Comparison of ENCODE assay signal across 16 cellular contexts in genomic region chr13:24253520-24254150, GRCh38. TPM values are rescaled to one million over a fixed set of nuclear protein-coding genes. Genes with fewer than 3 reads are reported as not detected.
DNase-seq lines count a peak whose midpoint lies in the region; ATAC-seq, FAIRE-seq and TF ChIP-seq lines count a peak whose summit lies in the region.
"Had no signal": no experiment of that assay in that cellular context is flagged by ENCODE, and none has a peak within 500 bp of the region (broad histone marks: within the 10 kb centered on the region; RNA-seq: fewer than 3 reads in every experiment).

No MANE protein-coding gene starts in this region.

- no peak for TF ChIP-seq RAD21 in GM12878 (IDR thresholded peaks at IDR 0.05; ENCODE audit: insufficient read depth, low read depth, low read length)

- peaks cover 71% of the 10 kb centered on the region for H3K36me3 Mint-ChIP-seq in CD4-positive, alpha-beta T cell (ENCODE audit: low read depth)

- no peak overlapping the region for H3K4me3 ChIP-seq in GM12878
- H3K4me3 ChIP-seq in neutrophil (ENCODE audit: low read depth in 1 of 2, low read length in 1 of 2) = peak overlapping the region; percentile 49 to 53
- H3K4me3 ChIP-seq: hepatocyte, pancreas, SJSA1 had no signal

- H3K4me2 ChIP-seq in GM12878 (ENCODE audit: control insufficient read depth, insufficient read depth) = no peak overlapping the region
- H3K4me2 ChIP-seq: hepatocyte had no signal

- no peaks in the 10 kb centered on the region for H3K9me3 ChIP-seq in CD4-positive, alpha-beta T cell (ENCODE audit: control insufficient read depth, low read length)
- H3K9me3 ChIP-seq in GM12878 (replicated peaks; ENCODE audit: control insufficient read depth, insufficient read depth, low read length) (no peaks in the 10 kb centered on the region), neutrophil (no peaks in the 10 kb centered on the region)
- H3K9me3 ChIP-seq: pancreas, SJSA1 had no signal

- no peak overlapping the region for H3K9ac ChIP-seq in GM12878 (ENCODE audit: control insufficient read depth, insufficient read depth, low read length)

- POLR2A ChIA-PET in CD4-positive, alpha-beta T cell (lab: Charles Lee) = interaction anchor here (0.6 to 15.3 kb wide), 7 partner anchors 8 to 932 kb away, joined by 3 to 596 read pairs (median 4); no protein-coding TSS in a partner anchor
- POLR2A ChIA-PET in GM12878 (lab: Charles Lee) = interaction anchor here (0.6 kb wide), 1 partner anchor 16 kb away, joined by 3 read pairs; no protein-coding TSS in a partner anchor

- no peak for TF ChIP-seq POLR2A in GM12878 (IDR thresholded peaks at IDR 0.05; ENCODE audit: low read depth, low read length)

- no peaks in the 10 kb centered on the region for H3K27me3 ChIP-seq in CD4-positive, alpha-beta T cell (ENCODE audit: control insufficient read depth, insufficient read depth, low read length)
- H3K27me3 ChIP-seq in GM12878 (replicated peaks in 1 of 2; ENCODE audit: control insufficient read depth in 2 of 2, insufficient read depth in 2 of 2, low read length in 1 of 2) = no peaks in the 10 kb centered on the region
- H3K27me3 ChIP-seq in neutrophil = no peaks in the 10 kb centered on the region
- H3K27me3 ChIP-seq: hepatocyte, pancreas, SJSA1 had no signal

- TF ChIP-seq CTCF in CD4-positive, alpha-beta T cell (IDR thresholded peaks at IDR 0.05) = no peak
- TF ChIP-seq CTCF in GM12878 (IDR thresholded peaks at IDR 0.05 in 2 of 3, conservative IDR thresholded peaks at IDR 0.05 in 1 of 3; ENCODE audit: control insufficient read depth in 2 of 3, extremely low read depth in 1 of 3, insufficient read depth in 1 of 3, low read depth in 3 of 3, low read length in 3 of 3) = no peak
- TF ChIP-seq CTCF in neutrophil (IDR thresholded peaks at IDR 0.05) = no peak

- H3K4me1 Mint-ChIP-seq in CD4-positive, alpha-beta T cell (ENCODE audit: low read depth) = peaks cover 90% of the 10 kb centered on the region

- H3K27ac Mint-ChIP-seq in CD4-positive, alpha-beta T cell = peak overlapping the region; percentile 92

- no peak for TF ChIP-seq EP300 in GM12878 (IDR thresholded peaks at IDR 0.05; ENCODE audit: borderline replicate concordance in 1 of 2, control insufficient read depth in 1 of 2, low read depth in 2 of 2, low read length in 2 of 2)

- no peak for ATAC-seq in CD4-positive, alpha-beta T cell (ENCODE audit: poor library complexity)
- ATAC-seq in GM12878 (no peak), left lobe of liver (no peak), GM21447 (IDR thresholded peaks at IDR 0.05; ENCODE audit: unreplicated experiment) (no peak)

- no peaks in the 10 kb centered on the region for H3K27me3 Mint-ChIP-seq in CD4-positive, alpha-beta T cell

- peak in 1 of 10 experiments; percentile 26 for DNase-seq in CD4-positive, alpha-beta T cell
- peak; percentile 92 for DNase-seq in NOMO-1 treated with DMSO at 0.1 percent for 48 hours (lab: John Stamatoyannopoulos, UW; ENCODE audit: unreplicated experiment)
- no peak for DNase-seq in GM12878 (ENCODE audit: low read depth, low spot score)
- no peak for DNase-seq in left lobe of liver (ENCODE audit: low spot score)
- DNase-seq in NCI-H1105 (lab: John Stamatoyannopoulos, UW) = no peak
- DNase-seq in NCI-H2029 treated with DMSO at 0.1 percent for 48 hours (lab: John Stamatoyannopoulos, UW) = no peak
- DNase-seq: IMR-90, NCI-H146, pancreas, WERI-Rb-1 had no signal

- in situ Hi-C loops in GM12878 (cut with MboI) = no loop called here

- H3K4me1 ChIP-seq in GM12878 (ENCODE audit: control insufficient read depth, insufficient read depth, low read length) (peaks cover 11% of the 10 kb centered on the region), neutrophil (ENCODE audit: control insufficient read depth in 1 of 2, insufficient read depth in 1 of 2, low read depth in 1 of 2, low read length in 1 of 2) (peaks cover 63 to 64% of the 10 kb centered on the region in 2 experiments)
- H3K4me1 ChIP-seq: pancreas, SJSA1 had no signal

- CTCF ChIA-PET in CD4-positive, alpha-beta T cell (lab: Charles Lee) = interaction anchor here (1.3 to 3.0 kb wide), 4 partner anchors 11 to 53 kb away, joined by 4 to 16 read pairs (median 8); no protein-coding TSS in a partner anchor
- CTCF ChIA-PET in GM12878 (lab: Yijun Ruan, JAX) = no interaction called here

- H4K20me1 ChIP-seq in GM12878 (ENCODE audit: control insufficient read depth, insufficient read depth) = no peaks in the 10 kb centered on the region

- H3K27ac ChIP-seq in CD4-positive, alpha-beta T cell (ENCODE audit: low read depth, low read length) = peak overlapping the region; percentile 92
- no peak overlapping the region; the same call in 1 of the 2 replicates for H3K27ac ChIP-seq in GM12878 (ENCODE audit: control insufficient read depth, insufficient read depth)
- H3K27ac ChIP-seq in neutrophil = peak overlapping the region; percentile 92
- H3K27ac ChIP-seq: hepatocyte, SJSA1, WERI-Rb-1 had no signal

- no peaks in the 10 kb centered on the region for H3K79me2 ChIP-seq in GM12878 (ENCODE audit: control insufficient read depth, insufficient read depth, low read length)
- H3K79me2 ChIP-seq: hepatocyte had no signal

- BruUV-seq in GM12878 (replicated peaks; lab: Mats Ljungman, UMichigan) = no TSS peak

- no peaks in the 10 kb centered on the region for H3K9me3 Mint-ChIP-seq in CD4-positive, alpha-beta T cell

- intact Hi-C loops in CD4-positive, alpha-beta T cell (cut with DNase I, micrococcal nuclease) = loop anchor here (1.0 to 10.0 kb wide), 4 partner anchors 10 to 879 kb away; partner anchors contain the start of gene C1QTNF9 (in 1 of the 2)
- intact Hi-C loops in GM12878 (cut with micrococcal nuclease; ENCODE audit: unreplicated experiment) = no loop called here

- SMC1A ChIA-PET in GM12878 (lab: Charles Lee; ENCODE audit: uncharacterized antibody, unreplicated experiment) = interaction anchor here (0.6 kb wide), 1 partner anchor 18 kb away, joined by 3 read pairs; no protein-coding TSS in a partner anchor

- H2AFZ ChIP-seq in GM12878 (ENCODE audit: control insufficient read depth, low read depth, low read length) = peak overlapping the region; percentile 76
- H2AFZ ChIP-seq: hepatocyte had no signal

- H3K36me3 ChIP-seq in GM12878 (ENCODE audit: control insufficient read depth in 2 of 2, insufficient read depth in 2 of 2, low read length in 1 of 2) (no peaks in the 10 kb centered on the region), neutrophil (no peaks in the 10 kb centered on the region)

- H3K4me3 Mint-ChIP-seq in CD4-positive, alpha-beta T cell = peak overlapping the region; percentile 94

- RAD21 ChIA-PET in GM12878 (lab: Charles Lee; ENCODE audit: unreplicated experiment) = no interaction called here

- 27% methylated on average over 9 of the region's 9 CpGs for WGBS in GM12878 (ENCODE audit: insufficient coverage, insufficient replicate concordance, low lambda C conversion rate, missing lambda C conversion rate)

- no peak for FAIRE-seq in GM12878 (lab: Jason Lieb, UNC)
- FAIRE-seq: pancreas had no signal

TF ChIP-seq in GM12878, 131 proteins besides CTCF, POLR2A, EP300 and RAD21 (continues in another document):
- no peak for TF ChIP-seq NFIC (IDR thresholded peaks at IDR 0.05; ENCODE audit: low read depth, low read length)
- no peak for TF ChIP-seq BACH1 (IDR thresholded peaks at IDR 0.05; ENCODE audit: borderline replicate concordance)
- no peak for TF ChIP-seq KAT2A (conservative IDR thresholded peaks at IDR 0.05; ENCODE audit: control insufficient read depth, low read depth, low read length)
- TF ChIP-seq USF2 (IDR thresholded peaks at IDR 0.05; ENCODE audit: borderline replicate concordance, low read depth, low read length) = no peak
- TF ChIP-seq HDAC6 (IDR thresholded peaks at IDR 0.05; ENCODE audit: unreplicated experiment) = no peak
- TF ChIP-seq EGR1 (IDR thresholded peaks at IDR 0.05; ENCODE audit: borderline replicate concordance in 1 of 2, low read depth in 2 of 2, low read length in 2 of 2) = no peak
- TF ChIP-seq SIX5 (IDR thresholded peaks at IDR 0.05; ENCODE audit: low read depth, low read length, severe bottlenecking) = no peak
- TF ChIP-seq MYB (IDR thresholded peaks at IDR 0.05; ENCODE audit: borderline replicate concordance, low read depth, low read length) = no peak
- no peak for TF ChIP-seq IKZF2 (IDR thresholded peaks at IDR 0.05)
- no peak for TF ChIP-seq YY1 (IDR thresholded peaks at IDR 0.05; ENCODE audit: low read depth, low read length)
- no peak for TF ChIP-seq KLF5 (IDR thresholded peaks at IDR 0.05; ENCODE audit: partially characterized antibody)
- no peak for TF ChIP-seq TARDBP (IDR thresholded peaks at IDR 0.05; ENCODE audit: borderline replicate concordance)
- no peak for TF ChIP-seq SP1 (IDR thresholded peaks at IDR 0.05; ENCODE audit: low read depth, low read length)
- TF ChIP-seq SMAD1 (IDR thresholded peaks at IDR 0.05; ENCODE audit: low read depth, partially characterized antibody) = no peak
- TF ChIP-seq POLR2AphosphoS5 (IDR thresholded peaks at IDR 0.05; ENCODE audit: low read length) = no peak

RNA-seq across cellular contexts. Expression of gene C1QTNF9, which starts 55.7 kb away (rescaled TPM):
- total RNA-seq in CD4-positive, alpha-beta T cell = not detected
- total RNA-seq in GM12878 (2013; cell fraction: nucleolus; rRNA removed) = not detected in 2 replicates
- not detected in 2 replicates for total RNA-seq in GM12878 (2014; rRNA removed)
- total RNA-seq in GM12878 (2014; rRNA removed; fragmentation: Illumina TruSeq; extraction: Trizol) = not detected in 2 replicates
- not detected in 2 replicates for total RNA-seq in GM12878 (2021)
- not detected for polyA plus RNA-seq in GM12878 (2011; ENCODE audit: low read depth)
- polyA plus RNA-seq in GM12878 (2011; rRNA removed) = not detected in 2 replicates
- not detected in 2 replicates for polyA plus RNA-seq in GM12878 (2011; cell fraction: cytosol; rRNA removed)
- polyA plus RNA-seq in GM12878 (2011; cell fraction: nucleus; rRNA removed) = not detected in 2 replicates
- polyA plus RNA-seq in GM12878 (2012) = not detected in 2 replicates
- not detected in 2 replicates for polyA plus RNA-seq in GM12878 (2014; fragmentation: Illumina TruSeq; extraction: Trizol)
- not detected for polyA plus RNA-seq in GM12878 (2014; fragmentation: Nextera tagmentation; extraction: Ambion mirVana)
- polyA plus RNA-seq in GM12878 (2014; rRNA removed) = not detected in 2 replicates
- not detected for polyA plus RNA-seq in GM12878 (2016; fragmentation: Nextera tagmentation; extraction: Ambion mirVana)
- polyA minus RNA-seq in GM12878 (2011; rRNA and poly(A)+ RNA removed) = not detected in 2 replicates
- polyA minus RNA-seq in GM12878 (2011; cell fraction: cytosol; rRNA and poly(A)+ RNA removed) = not detected in 2 replicates
- not detected in 2 replicates for polyA minus RNA-seq in GM12878 (2011; cell fraction: nucleus; rRNA and poly(A)+ RNA removed)
- total RNA-seq in left lobe of liver = 0.18 TPM
- total RNA-seq: hepatocyte, lung microvascular endothelial cell, SJSA1 had no signal
- polyA plus RNA-seq: BJ, hepatocyte had no signal
